Comparison of ENCODE assay signal across 11 cellular contexts in the genomic region with DNA sequence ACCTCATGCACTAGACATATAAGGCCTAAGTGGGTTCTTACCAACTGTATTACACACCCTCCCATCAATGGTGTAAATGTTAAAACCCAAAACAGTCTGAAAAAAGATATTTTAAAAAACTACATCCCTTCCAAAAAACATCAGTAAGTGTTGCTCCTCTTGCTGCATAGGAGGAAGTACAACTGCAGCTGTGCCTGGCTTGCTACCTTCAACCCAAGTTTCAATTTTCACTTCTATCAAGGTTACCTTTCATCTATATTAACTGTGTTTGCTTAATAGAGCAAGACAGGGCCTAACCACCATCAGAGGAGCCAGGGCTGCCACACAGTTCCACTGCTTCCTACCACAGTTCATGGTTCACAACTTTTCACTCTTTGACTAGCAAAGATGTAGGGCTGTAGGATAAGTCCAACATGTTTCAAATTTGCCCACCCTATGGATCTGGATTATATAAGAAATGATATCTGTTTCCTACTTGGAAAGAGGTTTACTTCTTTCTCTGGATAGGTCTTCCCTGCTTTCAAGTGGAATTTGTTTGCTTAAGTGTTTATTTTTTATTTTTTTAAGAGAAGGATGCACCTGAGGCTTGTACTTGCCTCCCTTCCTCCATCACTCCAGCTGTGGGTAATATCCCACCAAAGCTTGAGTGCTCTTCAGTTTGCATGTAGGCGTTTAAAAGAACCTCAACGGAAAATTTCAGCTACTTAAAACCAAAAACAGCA. TPM values are rescaled to one million over a fixed set of nuclear protein-coding genes. Genes with fewer than 3 reads are reported as not detected.
DNase-seq lines count a peak whose midpoint lies in the region; ATAC-seq, FAIRE-seq and TF ChIP-seq lines count a peak whose summit lies in the region.
"Had no signal": no experiment of that assay in that cellular context is flagged by ENCODE, and none has a peak within 500 bp of the region (broad histone marks: within the 10 kb centered on the region; RNA-seq: fewer than 3 reads in every experiment).

No MANE protein-coding gene starts in this region.

- POLR2A ChIA-PET in activated CD8-positive, alpha-beta T cell treated with anti-CD3 and anti-CD28 coated beads, Interleukin-2, amount 10 ng/mL, durations not matched to agents 7 days and 5 days (lab: Charles Lee), result interaction anchor here (0.7 to 2.1 kb wide), 8 partner anchors 8 to 1881 kb away, joined by 3 to 7 read pairs (median 3); no protein-coding TSS in a partner anchor

- H3K4me3 ChIP-seq in coronary artery, result no peak overlapping the region

- H3K4me3 Mint-ChIP-seq in Calu3 (ENCODE audit: low read depth, unreplicated experiment), result no peak overlapping the region
- peak overlapping the region; percentile 30 for H3K4me3 Mint-ChIP-seq in activated CD8-positive, alpha-beta T cell treated with anti-CD3 and anti-CD28 coated beads, Interleukin-2, amount 10 ng/mL, durations not matched to agents 7 days and 5 days
- H3K4me3 Mint-ChIP-seq in glutamatergic neuron (ENCODE audit: unreplicated experiment), result no peak overlapping the region

- H3K36me3 Mint-ChIP-seq in Calu3 (ENCODE audit: insufficient read depth, unreplicated experiment) (no peaks in the 10 kb centered on the region), glutamatergic neuron (ENCODE audit: unreplicated experiment) (no peaks in the 10 kb centered on the region)
- H3K36me3 Mint-ChIP-seq in activated CD8-positive, alpha-beta T cell treated with anti-CD3 and anti-CD28 coated beads, Interleukin-2, amount 10 ng/mL, durations not matched to agents 7 days and 5 days (ENCODE audit: low read depth), result peaks cover 43% of the 10 kb centered on the region

- H3K4me1 Mint-ChIP-seq in Calu3 (ENCODE audit: low read depth, unreplicated experiment), result no peaks in the 10 kb centered on the region
- peaks cover 66% of the 10 kb centered on the region for H3K4me1 Mint-ChIP-seq in activated CD8-positive, alpha-beta T cell treated with anti-CD3 and anti-CD28 coated beads, Interleukin-2, amount 10 ng/mL, durations not matched to agents 7 days and 5 days (ENCODE audit: low read depth)
- peaks cover 5% of the 10 kb centered on the region for H3K4me1 Mint-ChIP-seq in glutamatergic neuron (ENCODE audit: low read depth, unreplicated experiment)

- H3K27me3 Mint-ChIP-seq in Calu3 (ENCODE audit: unreplicated experiment) (no peaks in the 10 kb centered on the region), glutamatergic neuron (ENCODE audit: unreplicated experiment) (peaks cover 3% of the 10 kb centered on the region)
- no peaks in the 10 kb centered on the region for H3K27me3 Mint-ChIP-seq in activated CD8-positive, alpha-beta T cell treated with anti-CD3 and anti-CD28 coated beads, Interleukin-2, amount 10 ng/mL, durations not matched to agents 7 days and 5 days (ENCODE audit: low read depth)

- DNase-seq in Calu3, result peak; percentile 73
- peak; percentile 59 for DNase-seq in activated CD8-positive, alpha-beta T cell treated with anti-CD3 and anti-CD28 coated beads, Interleukin-2, amount 10 ng/mL, durations not matched to agents 7 days and 5 days
- no peak for DNase-seq in coronary artery (ENCODE audit: low spot score)
- no peak for DNase-seq in RCC 7860 (ENCODE audit: low spot score)
- no peak for DNase-seq in glutamatergic neuron
- no peak for DNase-seq in NK-92 (lab: John Stamatoyannopoulos, UW; ENCODE audit: unreplicated experiment)
- DNase-seq: NCI-H82 had no signal

- TF ChIP-seq CTCF in Calu3 (IDR thresholded peaks at IDR 0.05; ENCODE audit: unreplicated experiment) (no peak), coronary artery (IDR thresholded peaks at IDR 0.05) (no peak), glutamatergic neuron (IDR thresholded peaks at IDR 0.05; ENCODE audit: partially characterized antibody, unreplicated experiment) (no peak)

- CTCF ChIA-PET in Calu3 (lab: Charles Lee), result interaction anchor here (0.5 to 23.0 kb wide), 69 partner anchors 11 to 330 kb away, joined by 3 to 1210 read pairs (median 11); a partner anchor contains a TSS
- CTCF ChIA-PET in activated CD8-positive, alpha-beta T cell treated with anti-CD3 and anti-CD28 coated beads, Interleukin-2, amount 10 ng/mL, durations not matched to agents 7 days and 5 days (lab: Charles Lee), result interaction anchor here (0.7 to 3.5 kb wide), 16 partner anchors 13 to 186 kb away, joined by 3 to 12 read pairs (median 4); a partner anchor contains a TSS

- no peak overlapping the region for H3K27ac Mint-ChIP-seq in Calu3 (ENCODE audit: unreplicated experiment)
- H3K27ac Mint-ChIP-seq in activated CD8-positive, alpha-beta T cell treated with anti-CD3 and anti-CD28 coated beads, Interleukin-2, amount 10 ng/mL, durations not matched to agents 7 days and 5 days, result peak overlapping the region; percentile 93
- no peak overlapping the region for H3K27ac Mint-ChIP-seq in glutamatergic neuron (ENCODE audit: unreplicated experiment)

- no peak overlapping the region for H3K27ac ChIP-seq in coronary artery

- intact Hi-C loops in Calu3 (cut with micrococcal nuclease; ENCODE audit: unreplicated experiment), result no loop called here

- H3K9me3 Mint-ChIP-seq in Calu3 (ENCODE audit: low read depth, unreplicated experiment), result no peaks in the 10 kb centered on the region
- H3K9me3 Mint-ChIP-seq in activated CD8-positive, alpha-beta T cell treated with anti-CD3 and anti-CD28 coated beads, Interleukin-2, amount 10 ng/mL, durations not matched to agents 7 days and 5 days (ENCODE audit: insufficient read depth), result no peaks in the 10 kb centered on the region
- H3K9me3 Mint-ChIP-seq in glutamatergic neuron (ENCODE audit: unreplicated experiment), result no peaks in the 10 kb centered on the region

- ATAC-seq in GM19043 (IDR thresholded peaks at IDR 0.05; ENCODE audit: low read depth, unreplicated experiment) (peak; percentile 85), HG03045 (IDR thresholded peaks at IDR 0.05; ENCODE audit: unreplicated experiment) (peak; percentile 75)
- peak; percentile 72 for ATAC-seq in activated CD8-positive, alpha-beta T cell treated with anti-CD3 and anti-CD28 coated beads, Interleukin-2, amount 10 ng/mL, durations not matched to agents 7 days and 5 days
- ATAC-seq: left lobe of liver had no signal

- no peak for FAIRE-seq in RCC 7860 (lab: Jason Lieb, UNC)
- FAIRE-seq: bronchial epithelial cell had no signal

- BruUV-seq in Calu3 (replicated peaks; lab: Mats Ljungman, UMichigan), result no TSS peak

RNA-seq across cellular contexts. Expression of a gene that starts 56.7 kb away (rescaled TPM):
- total RNA-seq in Calu3 (2022), result 2,531 and 2,746 TPM in 2 replicates
- total RNA-seq in activated CD8-positive, alpha-beta T cell treated with anti-CD3 and anti-CD28 coated beads, Interleukin-2, amount 10 ng/mL, durations not matched to agents 7 days and 5 days, result under 1 TPM in 1 of 2 experiments, not detected in 1; 0.37 TPM
- total RNA-seq in glutamatergic neuron (ENCODE audit: unreplicated experiment), result not detected

Comparison
In these comparisons a context has a peak if more than half of its experiments do, and no peak if none do; other contexts are left out.
1. DNase-seq: peak in Calu3 (single experiment) and activated CD8-positive, alpha-beta T cell treated with anti-CD3 and anti-CD28 coated beads, Interleukin-2, amount 10 ng/mL, durations not matched to agents 7 days and 5 days (single experiment); none in coronary artery (single experiment), RCC 7860 (single experiment), glutamatergic neuron (single experiment) and NK-92 (single experiment).
2. RNA of a gene that starts 56.7 kb away (total RNA-seq): 2,531 to 2,746 TPM in Calu3; not detected in glutamatergic neuron (single experiment) and 0.37 TPM in activated CD8-positive, alpha-beta T cell treated with anti-CD3 and anti-CD28 coated beads, Interleukin-2, amount 10 ng/mL, durations not matched to agents 7 days and 5 days; every median in the first group is over 1,000 times any median in the second.
3. Peak in every context shown above with its lines, with median percentiles within 50 percentile points of each other: ATAC-seq.